In the genomic region with DNA sequence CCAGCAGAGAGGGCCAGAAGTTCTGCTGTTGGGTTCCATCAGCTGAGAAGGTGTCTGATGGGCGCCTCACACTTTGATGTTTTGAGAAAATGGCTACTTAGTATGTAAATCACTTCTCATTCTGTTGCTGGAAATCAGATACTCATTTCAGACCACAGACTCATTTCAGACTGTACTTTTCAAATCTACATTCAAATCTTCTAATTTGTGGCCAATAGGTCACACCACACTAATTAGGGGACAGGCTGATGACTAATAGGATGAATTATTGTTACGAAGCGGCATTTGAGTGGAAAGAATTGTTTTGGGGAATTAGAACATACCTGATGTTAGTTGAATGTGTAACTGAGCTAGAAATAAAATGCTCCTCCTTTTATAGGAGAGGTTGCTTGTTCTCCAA, we compare ENCODE assay signal across 30 cellular contexts.
"Had no signal": no experiment of that assay in that cellular context is flagged by ENCODE, and none has a peak within 500 bp of the region (broad histone marks: within the 10 kb centered on the region; RNA-seq: fewer than 3 reads in every experiment).

No MANE protein-coding gene starts in this region.

- H3K27me3 ChIP-seq: colonic mucosa, gastrocnemius medialis, hepatocyte, neural progenitor cell, sigmoid colon, testis, tibial artery, upper lobe of left lung, uterus had no signal

- DNase-seq: colonic mucosa; effector CD8-positive, alpha-beta T cell; endodermal cell; foreskin fibroblast; gastrocnemius medialis; head of caudate nucleus; kidney; midbrain; naive thymus-derived CD4-positive, alpha-beta T cell; right cardiac atrium; sigmoid colon; stimulated activated CD4-positive, alpha-beta T cell treated with anti-CD3 and anti-CD28 coated beads, Interleukin-2, amount 100 ng/mL, for 24 hours; stimulated activated CD4-positive, alpha-beta T cell treated with anti-CD3 and anti-CD28 coated beads, Interleukin-4, amount 100 ng/mL, for 24 hours; stimulated activated naive CD8-positive, alpha-beta T cell treated with anti-CD3 and anti-CD28 coated beads, Interleukin-15, Interleukin-2, amounts not matched to agents 100 U/mL and 50 U/mL, for 24 hours; substantia nigra; testis; tibial artery; upper lobe of left lung; uterus had no signal

- H3K9me3 ChIP-seq: colonic mucosa, gastrocnemius medialis, prostate gland, sigmoid colon, testis, tibial artery, upper lobe of left lung, uterus had no signal

- H3K27ac Mint-ChIP-seq: dendritic cell treated with granulocyte-macrophage colony-stimulating factor and Interleukin-4, amounts not matched to agents 40 ng/mL and 50 ng/mL, for 4 days; endodermal cell; memory B cell; naive thymus-derived CD4-positive, alpha-beta T cell; nephron; neural progenitor cell; stimulated activated memory B cell treated with anti-CD40 and anti-IgM and Interleukin-4, amounts not matched to agents 10 μg/mL and 1 μg/mL and 100 μg/mL, for 72 hours had no signal

- H2AFZ ChIP-seq: hepatocyte, neural progenitor cell had no signal

- H3K27ac ChIP-seq: colonic mucosa, epithelial cell of prostate, gastrocnemius medialis, hepatocyte, neural progenitor cell, prostate gland, sigmoid colon, testis, tibial artery, upper lobe of left lung, uterus had no signal

- H3K36me3 ChIP-seq: prostate gland, uterus had no signal

- H3K4me1 ChIP-seq: colonic mucosa, testis, uterus had no signal

- H3K9ac ChIP-seq: neural progenitor cell had no signal

- H3K9me3 Mint-ChIP-seq: dendritic cell treated with granulocyte-macrophage colony-stimulating factor and Interleukin-4, amounts not matched to agents 40 ng/mL and 50 ng/mL, for 4 days; memory B cell; stimulated activated memory B cell treated with anti-CD40 and anti-IgM and Interleukin-4, amounts not matched to agents 10 μg/mL and 1 μg/mL and 100 μg/mL, for 72 hours had no signal

- H3K4me3 Mint-ChIP-seq: dendritic cell treated with granulocyte-macrophage colony-stimulating factor and Interleukin-4, amounts not matched to agents 40 ng/mL and 50 ng/mL, for 4 days; endodermal cell; memory B cell; naive thymus-derived CD4-positive, alpha-beta T cell; nephron; neural progenitor cell; stimulated activated memory B cell treated with anti-CD40 and anti-IgM and Interleukin-4, amounts not matched to agents 10 μg/mL and 1 μg/mL and 100 μg/mL, for 72 hours had no signal

- ATAC-seq: esophagus mucosa; gastrocnemius medialis; left lobe of liver; naive thymus-derived CD4-positive, alpha-beta T cell; right cardiac atrium; stimulated activated memory B cell treated with anti-CD40 and anti-IgM and Interleukin-4, amounts not matched to agents 10 μg/mL and 1 μg/mL and 100 μg/mL, for 72 hours; stimulated activated naive CD8-positive, alpha-beta T cell treated with anti-CD3 and anti-CD28 coated beads, Interleukin-15, Interleukin-2, amounts not matched to agents 100 U/mL and 50 U/mL, for 24 hours had no signal

- H3K27me3 Mint-ChIP-seq: dendritic cell treated with granulocyte-macrophage colony-stimulating factor and Interleukin-4, amounts not matched to agents 40 ng/mL and 50 ng/mL, for 4 days; memory B cell; naive thymus-derived CD4-positive, alpha-beta T cell; stimulated activated memory B cell treated with anti-CD40 and anti-IgM and Interleukin-4, amounts not matched to agents 10 μg/mL and 1 μg/mL and 100 μg/mL, for 72 hours had no signal

- H3K4me2 ChIP-seq: hepatocyte, neural progenitor cell had no signal

- H3K4me3 ChIP-seq: colonic mucosa, gastrocnemius medialis, hepatocyte, lung, neural progenitor cell, prostate gland, sigmoid colon, testis, tibial artery, upper lobe of left lung, uterus had no signal
